ENCODE assay signal across 9 cellular contexts in genomic region chr2:207144191-207144795, GRCh38. TPM values are rescaled to one million over a fixed set of nuclear protein-coding genes. Genes with fewer than 3 reads are reported as not detected.
DNase-seq lines count a peak whose midpoint lies in the region; TF ChIP-seq lines count a peak whose summit lies in the region.
"Had no signal": no experiment of that assay in that cellular context is flagged by ENCODE, and none has a peak within 500 bp of the region (broad histone marks: within the 10 kb centered on the region; RNA-seq: fewer than 3 reads in every experiment).

No MANE protein-coding gene starts in this region.

- H3K9me3 ChIP-seq in effector memory CD4-positive, alpha-beta T cell (ENCODE audit: control insufficient read depth, low read length), result no peaks in the 10 kb centered on the region

- H3K27me3 Mint-ChIP-seq in osteocyte (ENCODE audit: unreplicated experiment), result no peaks in the 10 kb centered on the region

- peak overlapping the region; percentile 91 for H3K27ac Mint-ChIP-seq in osteocyte (ENCODE audit: unreplicated experiment)

- peaks cover 30% of the 10 kb centered on the region for H3K36me3 Mint-ChIP-seq in osteocyte (ENCODE audit: unreplicated experiment)

- H3K9me3 Mint-ChIP-seq in osteocyte (ENCODE audit: unreplicated experiment), result no peaks in the 10 kb centered on the region

- peaks cover 77% of the 10 kb centered on the region for H3K4me1 Mint-ChIP-seq in osteocyte (ENCODE audit: unreplicated experiment)

- peak overlapping the region; percentile 8 for H3K4me3 ChIP-seq in effector memory CD4-positive, alpha-beta T cell (ENCODE audit: insufficient read depth, low read depth, low read length, poor library complexity, severe bottlenecking)

- peak; percentile 49 for DNase-seq in CD1c-positive myeloid dendritic cell (ENCODE audit: extremely low spot score)
- DNase-seq in OCI-M1 (lab: John Stamatoyannopoulos, UW), result peak; percentile 34
- DNase-seq in effector memory CD4-positive, alpha-beta T cell, result no peak
- no peak for DNase-seq in osteocyte (ENCODE audit: extremely low spot score, unreplicated experiment)
- DNase-seq in COR-L47 (lab: John Stamatoyannopoulos, UW), result no peak
- no peak for DNase-seq in stimulated activated naive CD4-positive, alpha-beta T cell (lab: John Stamatoyannopoulos, UW)
- no peak for DNase-seq in dermis blood vessel endothelial cell
- DNase-seq in NCI-H524 (lab: John Stamatoyannopoulos, UW), result no peak
- DNase-seq: NCI-H1092 treated with DMSO at 0.1 percent for 48 hours had no signal

- no peak for TF ChIP-seq CTCF in osteocyte (IDR thresholded peaks at IDR 0.05)

- H3K36me3 ChIP-seq in effector memory CD4-positive, alpha-beta T cell (ENCODE audit: control insufficient read depth, insufficient read depth, low read length), result no peaks in the 10 kb centered on the region

- peak overlapping the region; percentile 81 for H3K27ac ChIP-seq in effector memory CD4-positive, alpha-beta T cell (ENCODE audit: insufficient read depth, low read length, poor library complexity, severe bottlenecking)

- peaks cover 36% of the 10 kb centered on the region for H3K4me1 ChIP-seq in effector memory CD4-positive, alpha-beta T cell (ENCODE audit: control insufficient read depth, insufficient read depth, low read length, poor library complexity, severe bottlenecking)

- no peaks in the 10 kb centered on the region for H3K27me3 ChIP-seq in effector memory CD4-positive, alpha-beta T cell (replicated peaks; ENCODE audit: control insufficient read depth, insufficient read depth, low read length, poor library complexity, severe bottlenecking)

- H3K4me3 Mint-ChIP-seq in osteocyte (ENCODE audit: unreplicated experiment), result peak overlapping the region; percentile 52

RNA-seq across cellular contexts. Expression of gene KLF7, which starts 21.5 kb away (rescaled TPM):
- 36.7 and 39.8 TPM in 2 replicates for total RNA-seq in osteocyte
- total RNA-seq in dermis blood vessel endothelial cell, result 14.0 and 20.7 TPM in 2 replicates

Comparison
In these comparisons a context has a peak if more than half of its experiments do, and no peak if none do; other contexts are left out.
1. DNase-seq: peak in CD1c-positive myeloid dendritic cell (single experiment) and OCI-M1 (single experiment); none in effector memory CD4-positive, alpha-beta T cell (0 of 3), osteocyte (single experiment), COR-L47 (single experiment), stimulated activated naive CD4-positive, alpha-beta T cell (0 of 6), dermis blood vessel endothelial cell (single experiment) and NCI-H524 (0 of 2).